ENCODE assay signal across 14 cellular contexts in genomic region chr12:52053570-52054209, GRCh38. TPM values are rescaled to one million over a fixed set of nuclear protein-coding genes. Genes with fewer than 3 reads are reported as not detected.
DNase-seq lines count a peak whose midpoint lies in the region; ATAC-seq and TF ChIP-seq lines count a peak whose summit lies in the region.
"Had no signal": no experiment of that assay in that cellular context is flagged by ENCODE, and none has a peak within 500 bp of the region (broad histone marks: within the 10 kb centered on the region; RNA-seq: fewer than 3 reads in every experiment).

No MANE protein-coding gene starts in this region.

- peaks cover 8 to 31% of the 10 kb centered on the region in 2 donors for H3K4me1 ChIP-seq in muscle layer of duodenum (ENCODE audit: control insufficient read depth in 1 of 2, insufficient read depth in 2 of 2, low read length in 2 of 2)
- peaks cover 23 to 34% (median 30%) of the 10 kb centered on the region in 4 donors for H3K4me1 ChIP-seq in transverse colon

- intact Hi-C loops in left cardiac atrium (cut with DNase I) (no loop called here), Right ventricle myocardium superior (cut with DNase I) (no loop called here), transverse colon (cut with DNase I; ENCODE audit: low total_unique reads) (no loop called here)

- peak; percentile 55 for DNase-seq in left cardiac atrium
- no peak for DNase-seq in Right ventricle myocardium superior
- peak in 6 of 61 donors; percentile 18 to 74 (median 28) for DNase-seq in caudate nucleus (lab: John Stamatoyannopoulos, UW)
- DNase-seq in transverse colon: peak; percentile 57
- no peak for DNase-seq in SW480 (ENCODE audit: low spot score)
- no peak for DNase-seq in HUDEP-2 (lab: John Stamatoyannopoulos, UW; ENCODE audit: unreplicated experiment in 76 of 76)
- DNase-seq in HuH-7.5 (ENCODE audit: low spot score): no peak
- DNase-seq: GF-D8; NCI-H2029 treated with DMSO at 0.1 percent for 48 hours; stimulated activated CD4-positive, alpha-beta T cell treated with anti-CD3 and anti-CD28 coated beads, Interleukin-12 subunit alpha, Interleukin-12 subunit beta, amount 100 ng/mL, for 4 hours had no signal

- no peak for ATAC-seq in left cardiac atrium
- ATAC-seq in Right ventricle myocardium superior (ENCODE audit: poor library complexity): no peak
- ATAC-seq: K562 had no signal

- TF ChIP-seq EP300 in transverse colon (IDR thresholded peaks at IDR 0.05; ENCODE audit: low read depth): no peak

- H3K27me3 ChIP-seq in muscle layer of duodenum (ENCODE audit: low read depth, low read length) (no peaks in the 10 kb centered on the region), transverse colon (no peaks in the 10 kb centered on the region)

- H3K9me3 ChIP-seq in muscle layer of duodenum (ENCODE audit: control insufficient read depth in 1 of 2, low read length in 2 of 2) (no peaks in the 10 kb centered on the region), transverse colon (no peaks in the 10 kb centered on the region)
- H3K9me3 ChIP-seq: BLaER1 treated with 17β-estradiol and CSF1 and Interleukin-3, amounts not matched to agents 10 nM and 100 nM had no signal

- H3K27ac ChIP-seq in caudate nucleus (ENCODE audit: low read depth, low read length): peak overlapping the region; percentile 44
- peak overlapping the region; percentile 93 for H3K27ac ChIP-seq in muscle layer of duodenum (ENCODE audit: low read length)
- peak overlapping the region; percentile 91 to 98 (median 94) for H3K27ac ChIP-seq in transverse colon
- H3K27ac ChIP-seq: BLaER1 treated with 17β-estradiol and CSF1 and Interleukin-3, amounts not matched to agents 10 nM and 100 nM had no signal

- 73% methylated on average over 9 of the region's 9 CpGs; no CpG with 5 or more reads in 1 of the 2 donors for WGBS in transverse colon (ENCODE audit: low coverage in 1 of 2), 2 donors

- in situ Hi-C loops in transverse colon (cut with MboI; ENCODE audit: low pct_ligation_motif_present in 1 of 4, low pct_unique_long_range_greater_than_20kb in 1 of 4, low sequenced_read_pairs in 3 of 4): no loop called here

- TF ChIP-seq CTCF in transverse colon (IDR thresholded peaks at IDR 0.05): no peak

- H3K36me3 ChIP-seq in muscle layer of duodenum (ENCODE audit: control insufficient read depth in 1 of 2, insufficient read depth in 2 of 2, low read length in 2 of 2): peaks cover 51% of the 10 kb centered on the region in 2 donors
- peaks cover 0 to 4% (median 0%) of the 10 kb centered on the region in 4 donors for H3K36me3 ChIP-seq in transverse colon

- H3K4me3 ChIP-seq in muscle layer of duodenum (ENCODE audit: low read depth in 1 of 2, low read length in 2 of 2): peak overlapping the region; percentile 76 to 94
- H3K4me3 ChIP-seq in transverse colon: peak overlapping the region in 3 of 4 donors; percentile 44 to 67 (median 60)
- H3K4me3 ChIP-seq: BLaER1 treated with 17β-estradiol and CSF1 and Interleukin-3, amounts not matched to agents 10 nM and 100 nM; K562 had no signal

- no peak for TF ChIP-seq POLR2A in transverse colon (IDR thresholded peaks at IDR 0.05)

RNA-seq across cellular contexts. Expression of gene NR4A1, which starts 2.4 kb away (rescaled TPM):
- total RNA-seq in left cardiac atrium (100 to 1,000 TPM in 1 of 2 donors, 10 to 100 TPM in 1; 85.6 to 172 TPM), Right ventricle myocardium superior (46.1 TPM), transverse colon (100 to 1,000 TPM in 1 of 4 donors, 10 to 100 TPM in 3; 50.7 to 102 (median 76.9) TPM)

RNA-seq across cellular contexts. Expression of gene ATG101, which starts 16.1 kb away (rescaled TPM):
- total RNA-seq in left cardiac atrium (10 to 100 TPM; 25.2 to 28.7 TPM), Right ventricle myocardium superior (23.5 TPM), transverse colon (10 to 100 TPM; 15.7 to 64.1 (median 51.6) TPM)

RNA-seq across cellular contexts. Expression of gene SMIM41, which starts 25.8 kb away (rescaled TPM):
- under 1 TPM in 1 of 2 donors, not detected in 1; 0.27 TPM for total RNA-seq in left cardiac atrium
- 0.35 TPM for total RNA-seq in Right ventricle myocardium superior
- total RNA-seq in transverse colon: 1 to 10 TPM in 1 of 4 donors, under 1 TPM in 2, not detected in 1; 0.64 to 1.5 (median 0.80) TPM
- total RNA-seq: K562, OCI-LY7 had no signal

RNA-seq across cellular contexts. Expression of gene TAMALIN, which starts 46.9 kb away (rescaled TPM):
- 10 to 100 TPM; 25.3 to 44.0 TPM for total RNA-seq in left cardiac atrium
- 19.8 TPM for total RNA-seq in Right ventricle myocardium superior
- 10 to 100 TPM in 2 of 4 donors, 1 to 10 TPM in 2; 5.9 to 20.6 (median 9.7) TPM for total RNA-seq in transverse colon

Comparison
In these comparisons a context has a peak if more than half of its experiments do, and no peak if none do; other contexts are left out.
1. DNase-seq: peak in left cardiac atrium (single experiment) and transverse colon (single experiment); none in Right ventricle myocardium superior (single experiment), SW480 (single experiment), HUDEP-2 (0 of 76) and HuH-7.5 (single experiment).
2. H3K27ac ChIP-seq: peak in every context shown above with its lines; median percentile 94 in transverse colon; 93 in muscle layer of duodenum; 44 in caudate nucleus.